1 cellular context compared by ENCODE assay signal in the genomic region with DNA sequence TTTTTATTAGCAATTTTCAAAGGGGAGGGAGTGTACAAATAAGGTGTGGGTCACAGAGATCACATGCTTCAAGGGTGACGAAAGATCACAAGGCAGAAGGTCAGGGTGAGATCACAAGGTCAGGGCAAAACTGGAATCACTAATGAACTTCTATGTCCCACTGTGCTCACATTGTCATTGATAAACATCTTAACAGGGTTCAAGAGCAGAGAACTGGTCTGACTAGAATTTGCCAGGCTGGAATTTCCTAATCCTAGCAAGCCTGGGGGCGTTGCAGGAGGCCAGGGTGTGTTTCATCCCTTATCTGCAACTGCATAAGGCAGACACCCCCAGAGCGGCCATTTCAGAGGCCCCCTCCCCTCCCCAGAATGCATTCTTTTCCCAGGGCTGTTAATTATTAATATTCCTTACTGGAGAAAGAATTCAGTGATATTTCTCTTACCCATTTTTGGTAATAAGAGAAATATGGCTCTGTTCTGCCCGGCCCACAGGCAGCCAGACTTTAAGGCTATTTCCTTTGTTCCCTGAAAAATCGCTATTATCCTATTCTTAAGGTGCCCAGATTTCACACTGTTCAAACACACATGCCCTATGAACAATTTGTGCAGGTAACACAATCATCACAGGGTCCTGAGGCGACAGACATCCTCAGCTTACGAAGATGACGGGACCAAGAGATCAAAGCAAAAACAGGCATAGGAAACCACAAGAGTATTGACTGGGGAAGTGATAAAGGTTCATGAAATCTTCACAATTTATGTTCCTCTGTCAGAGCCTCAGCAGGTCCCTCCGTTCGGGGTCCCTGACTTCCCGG.
TF ChIP-seq lines count a peak whose summit lies in the region.

No MANE protein-coding gene starts in this region.

TF ChIP-seq in HepG2, 621 proteins besides CTCF, POLR2A, EP300 and RAD21 (continued from another document):
- TF ChIP-seq FOXP1 (IDR thresholded peaks at IDR 0.05) (peak; percentile 37; the same call in 1 of the 2 replicates), FOXP1 (CRISPR knock-in tag; IDR thresholded peaks at IDR 0.05) (peak; percentile 72), ZNF335 (CRISPR knock-in tag; IDR thresholded peaks at IDR 0.05) (peak; percentile 66), FOXO1 (CRISPR knock-in tag; IDR thresholded peaks at IDR 0.05) (peak; percentile 45; the same call in 1 of the 2 replicates), SOX13 (IDR thresholded peaks at IDR 0.05) (peak; percentile 53), SOX13 (CRISPR knock-in tag; conservative IDR thresholded peaks at IDR 0.05 in 1 of 2, IDR thresholded peaks at IDR 0.05 in 1 of 2) (peak in 1 of 2 experiments; percentile 81; a peak in 2 of 4 replicates), ZNF33A (CRISPR knock-in tag; IDR thresholded peaks at IDR 0.05; ENCODE audit: borderline replicate concordance) (peak; percentile 94; the same call in 1 of the 2 replicates), SRF (IDR thresholded peaks at IDR 0.05; ENCODE audit: low read depth, low read length) (peak; percentile 86), CBFB (CRISPR knock-in tag; IDR thresholded peaks at IDR 0.05) (peak; percentile 94), PITX1 (CRISPR knock-in tag; IDR thresholded peaks at IDR 0.05) (peak; percentile 90), GFI1 (CRISPR knock-in tag; IDR thresholded peaks at IDR 0.05; ENCODE audit: borderline replicate concordance) (peak; percentile 74)
- TF ChIP-seq, protein P1, sequence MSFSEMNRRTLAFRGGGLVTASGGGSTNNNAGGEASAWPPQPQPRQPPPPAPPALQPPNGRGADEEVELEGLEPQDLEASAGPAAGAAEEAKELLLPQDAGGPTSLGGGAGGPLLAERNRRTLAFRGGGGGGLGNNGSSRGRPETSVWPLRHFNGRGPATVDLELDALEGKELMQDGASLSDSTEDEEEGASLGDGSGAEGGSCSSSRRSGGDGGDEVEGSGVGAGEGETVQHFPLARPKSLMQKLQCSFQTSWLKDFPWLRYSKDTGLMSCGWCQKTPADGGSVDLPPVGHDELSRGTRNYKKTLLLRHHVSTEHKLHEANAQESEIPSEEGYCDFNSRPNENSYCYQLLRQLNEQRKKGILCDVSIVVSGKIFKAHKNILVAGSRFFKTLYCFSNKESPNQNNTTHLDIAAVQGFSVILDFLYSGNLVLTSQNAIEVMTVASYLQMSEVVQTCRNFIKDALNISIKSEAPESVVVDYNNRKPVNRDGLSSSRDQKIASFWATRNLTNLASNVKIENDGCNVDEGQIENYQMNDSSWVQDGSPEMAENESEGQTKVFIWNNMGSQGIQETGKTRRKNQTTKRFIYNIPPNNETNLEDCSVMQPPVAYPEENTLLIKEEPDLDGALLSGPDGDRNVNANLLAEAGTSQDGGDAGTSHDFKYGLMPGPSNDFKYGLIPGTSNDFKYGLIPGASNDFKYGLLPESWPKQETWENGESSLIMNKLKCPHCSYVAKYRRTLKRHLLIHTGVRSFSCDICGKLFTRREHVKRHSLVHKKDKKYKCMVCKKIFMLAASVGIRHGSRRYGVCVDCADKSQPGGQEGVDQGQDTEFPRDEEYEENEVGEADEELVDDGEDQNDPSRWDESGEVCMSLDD (CRISPR knock-in tag; IDR thresholded peaks at IDR 0.05; ENCODE audit: borderline replicate concordance) = 0 out of 2 replicates have a peak, but pooled peaks have one; percentile 34
- TF ChIP-seq, protein P2, sequence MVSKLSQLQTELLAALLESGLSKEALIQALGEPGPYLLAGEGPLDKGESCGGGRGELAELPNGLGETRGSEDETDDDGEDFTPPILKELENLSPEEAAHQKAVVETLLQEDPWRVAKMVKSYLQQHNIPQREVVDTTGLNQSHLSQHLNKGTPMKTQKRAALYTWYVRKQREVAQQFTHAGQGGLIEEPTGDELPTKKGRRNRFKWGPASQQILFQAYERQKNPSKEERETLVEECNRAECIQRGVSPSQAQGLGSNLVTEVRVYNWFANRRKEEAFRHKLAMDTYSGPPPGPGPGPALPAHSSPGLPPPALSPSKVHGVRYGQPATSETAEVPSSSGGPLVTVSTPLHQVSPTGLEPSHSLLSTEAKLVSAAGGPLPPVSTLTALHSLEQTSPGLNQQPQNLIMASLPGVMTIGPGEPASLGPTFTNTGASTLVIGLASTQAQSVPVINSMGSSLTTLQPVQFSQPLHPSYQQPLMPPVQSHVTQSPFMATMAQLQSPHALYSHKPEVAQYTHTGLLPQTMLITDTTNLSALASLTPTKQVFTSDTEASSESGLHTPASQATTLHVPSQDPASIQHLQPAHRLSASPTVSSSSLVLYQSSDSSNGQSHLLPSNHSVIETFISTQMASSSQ (IDR thresholded peaks at IDR 0.05; ENCODE audit: low read depth) = peak; percentile 92
- TF ChIP-seq, protein P2 (CRISPR knock-in tag; IDR thresholded peaks at IDR 0.05; ENCODE audit: borderline replicate concordance) = peak; percentile 96
- TF ChIP-seq, protein P3, sequence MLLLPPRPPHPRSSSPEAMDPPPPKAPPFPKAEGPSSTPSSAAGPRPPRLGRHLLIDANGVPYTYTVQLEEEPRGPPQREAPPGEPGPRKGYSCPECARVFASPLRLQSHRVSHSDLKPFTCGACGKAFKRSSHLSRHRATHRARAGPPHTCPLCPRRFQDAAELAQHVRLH (CRISPR knock-in tag; IDR thresholded peaks at IDR 0.05; ENCODE audit: borderline replicate concordance, low read depth) = 0 out of 2 replicates have a peak, but pooled peaks have one; percentile 41
